In genomic region chr21:26769613-26770188, GRCh38 we compare ENCODE assay signal across 8 cellular contexts.
A peak's percentile ranks its signal among the peaks of the same experiment; 100 is the strongest.
DNase-seq lines count a peak whose midpoint lies in the region; ATAC-seq, FAIRE-seq and TF ChIP-seq lines count a peak whose summit lies in the region.

No MANE protein-coding gene starts in this region.

- dilution Hi-C loops in keratinocyte (cut with MboI; ENCODE audit: extremely low pct_ligation_motif_present, low sequenced_read_pairs), result no loop called here

- H3K4me1 Mint-ChIP-seq in activated CD4-positive, alpha-beta T cell treated with anti-CD3 and anti-CD28 coated beads, Interleukin-2, amount 10 ng/mL, durations not matched to agents 24 days and 14 days, result no peaks in the 10 kb centered on the region

- H3K9ac ChIP-seq in keratinocyte (ENCODE audit: control insufficient read depth, extremely low read depth, insufficient read depth, low read length), result no peak overlapping the region

- no peak for ATAC-seq in esophagus mucosa
- no peak for ATAC-seq in HG03354 (IDR thresholded peaks at IDR 0.05; ENCODE audit: poor library complexity, severe bottlenecking, unreplicated experiment)

- H3K4me3 ChIP-seq in AG09309 (ENCODE audit: control insufficient read depth, low read depth, low read length) (no peak overlapping the region), WERI-Rb-1 (ENCODE audit: low read depth, low read length) (no peak overlapping the region), keratinocyte (ENCODE audit: control insufficient read depth in 2 of 3, extremely low read depth in 1 of 3, insufficient read depth in 2 of 3, low read depth in 1 of 3, low read length in 3 of 3) (no peak overlapping the region)

- no peak for FAIRE-seq in keratinocyte (lab: Jason Lieb, UNC)

- H4K20me1 ChIP-seq in keratinocyte (ENCODE audit: control insufficient read depth, extremely low read depth, insufficient read depth, low read length), result no peaks in the 10 kb centered on the region

- no peak overlapping the region for H3K27ac ChIP-seq in WERI-Rb-1
- no peak overlapping the region for H3K27ac ChIP-seq in keratinocyte (ENCODE audit: control insufficient read depth, insufficient read depth, low read length)

- peak; percentile 42 for TF ChIP-seq CTCF in AG09309 (IDR thresholded peaks at IDR 0.05; ENCODE audit: control insufficient read depth, insufficient read depth, low read depth, low read length, missing control alignments)
- peak; percentile 24; the same call in 1 of the 2 replicates for TF ChIP-seq CTCF in WERI-Rb-1 (IDR thresholded peaks at IDR 0.05; ENCODE audit: low read depth, low read length)
- TF ChIP-seq CTCF in keratinocyte (optimal IDR thresholded peaks at IDR 0.05 in 1 of 3, IDR thresholded peaks at IDR 0.05 in 1 of 3, conservative IDR thresholded peaks at IDR 0.05 in 1 of 3; ENCODE audit: extremely low read depth in 1 of 3, insufficient read depth in 2 of 3, low read length in 3 of 3), result peak in 2 of 3 experiments; percentile 32 to 35

- H3K9me1 ChIP-seq in keratinocyte (ENCODE audit: control insufficient read depth, extremely low read depth, insufficient read depth, low read length), result no peaks in the 10 kb centered on the region

- no peak overlapping the region for H3K4me3 Mint-ChIP-seq in activated CD4-positive, alpha-beta T cell treated with anti-CD3 and anti-CD28 coated beads, Interleukin-2, amount 10 ng/mL, durations not matched to agents 24 days and 14 days

- no peaks in the 10 kb centered on the region for H3K36me3 Mint-ChIP-seq in activated CD4-positive, alpha-beta T cell treated with anti-CD3 and anti-CD28 coated beads, Interleukin-2, amount 10 ng/mL, durations not matched to agents 24 days and 14 days (ENCODE audit: low read depth)

- no peak overlapping the region for H2AFZ ChIP-seq in keratinocyte (ENCODE audit: control insufficient read depth, low read length)

- no peaks in the 10 kb centered on the region for H3K9me3 Mint-ChIP-seq in activated CD4-positive, alpha-beta T cell treated with anti-CD3 and anti-CD28 coated beads, Interleukin-2, amount 10 ng/mL, durations not matched to agents 24 days and 14 days

- no peaks in the 10 kb centered on the region for H3K79me2 ChIP-seq in keratinocyte (ENCODE audit: control insufficient read depth, insufficient read depth, low read length)

- H3K27ac Mint-ChIP-seq in activated CD4-positive, alpha-beta T cell treated with anti-CD3 and anti-CD28 coated beads, Interleukin-2, amount 10 ng/mL, durations not matched to agents 24 days and 14 days, result no peak overlapping the region

- DNase-seq in AG09309 (ENCODE audit: low read depth) (no peak), KBM-7 (peak; percentile 31), WERI-Rb-1 (no peak), keratinocyte (ENCODE audit: low read depth, low spot score) (no peak), middle frontal gyrus (ENCODE audit: extremely low spot score, low spot score) (no peak)
- no peak for DNase-seq in activated CD4-positive, alpha-beta T cell treated with anti-CD3 and anti-CD28 coated beads, Interleukin-2, amount 10 ng/mL, durations not matched to agents 24 days and 14 days

- H3K9me3 ChIP-seq in WERI-Rb-1 (ENCODE audit: severe bottlenecking) (no peaks in the 10 kb centered on the region), keratinocyte (ENCODE audit: control insufficient read depth, low read depth, low read length) (no peaks in the 10 kb centered on the region)

- H3K27me3 ChIP-seq in WERI-Rb-1 (ENCODE audit: insufficient read depth, low read depth, severe bottlenecking), result peaks cover 70% of the 10 kb centered on the region
- no peaks in the 10 kb centered on the region for H3K27me3 ChIP-seq in keratinocyte (ENCODE audit: control insufficient read depth, extremely low read depth, insufficient read depth, low read length)

- intact Hi-C loops in activated CD4-positive, alpha-beta T cell treated with anti-CD3 and anti-CD28 coated beads, Interleukin-2, amount 10 ng/mL, durations not matched to agents 24 days and 14 days (cut with micrococcal nuclease), result loop anchor here (5.0 kb wide), 1 partner anchor 78 kb away; the partner anchor contains the start of gene ADAMTS1

- no peak overlapping the region for H3K4me2 ChIP-seq in keratinocyte (ENCODE audit: control insufficient read depth, extremely low read depth, insufficient read depth, low read depth, low read length)

- H3K4me1 ChIP-seq in keratinocyte (ENCODE audit: control insufficient read depth, extremely low read depth, insufficient read depth, low read length), result no peaks in the 10 kb centered on the region

- in situ Hi-C loops in KBM-7 (cut with MboI; ENCODE audit: low pct_unique_long_range_greater_than_20kb, low sequenced_read_pairs), result no loop called here

- H3K27me3 Mint-ChIP-seq in activated CD4-positive, alpha-beta T cell treated with anti-CD3 and anti-CD28 coated beads, Interleukin-2, amount 10 ng/mL, durations not matched to agents 24 days and 14 days, result no peaks in the 10 kb centered on the region

- H3K36me3 ChIP-seq in WERI-Rb-1 (no peaks in the 10 kb centered on the region), keratinocyte (ENCODE audit: control insufficient read depth in 2 of 2, extremely low read depth in 1 of 2, insufficient read depth in 2 of 2, low read length in 2 of 2) (no peaks in the 10 kb centered on the region)
